ENCODE assay signal across 14 cellular contexts in genomic region chr7:16519985-16520384, GRCh38. TPM values are rescaled to one million over a fixed set of nuclear protein-coding genes. Genes with fewer than 3 reads are reported as not detected.
"Had no signal": no experiment of that assay in that cellular context is flagged by ENCODE, and none has a peak within 500 bp of the region (broad histone marks: within the 10 kb centered on the region; RNA-seq: fewer than 3 reads in every experiment).

No MANE protein-coding gene starts in this region.

RNA-seq across cellular contexts. Expression of gene LRRC72, which starts 6.6 kb away (rescaled TPM):
- total RNA-seq: activated B cell treated with CpG ODN at 0.5 μM for 24 hours; activated CD4-positive, alpha-beta memory T cell treated with anti-CD3 and anti-CD28 coated beads for 36 hours; activated CD4-positive, alpha-beta memory T cell treated with anti-CD3 and anti-CD28 coated beads, Interleukin-2, amount 10 ng/mL, durations not matched to agents 7 days and 5 days; activated CD4-positive, alpha-beta T cell treated with anti-CD3 and anti-CD28 coated beads for 36 hours; activated CD4-positive, alpha-beta T cell treated with anti-CD3 and anti-CD28 coated beads, Interleukin-2, amount 10 ng/mL, durations not matched to agents 24 days and 14 days; activated CD4-positive, alpha-beta T cell treated with anti-CD3 and anti-CD28 coated beads, Interleukin-2, amount 10 ng/mL, durations not matched to agents 7 days and 5 days; activated CD8-positive, alpha-beta memory T cell treated with anti-CD3 and anti-CD28 coated beads for 36 hours; activated CD8-positive, alpha-beta memory T cell treated with anti-CD3 and anti-CD28 coated beads, Interleukin-2, amount 10 ng/mL, durations not matched to agents 7 days and 5 days; activated CD8-positive, alpha-beta T cell treated with anti-CD3 and anti-CD28 coated beads for 36 hours; activated CD8-positive, alpha-beta T cell treated with anti-CD3 and anti-CD28 coated beads, Interleukin-2, amount 10 ng/mL, durations not matched to agents 7 days and 5 days; T-helper 1 cell treated with Interleukin-12 subunit alpha and Interleukin-12 subunit beta and Interleukin-4 antibody, amounts not matched to agents 30 ng/mL and 1 ng/mL, for 36 hours; T-helper 17 cell; T-helper 2 cell treated with Interferon-gamma antibody and Interleukin-4, amounts not matched to agents 100 ng/mL and 5 ng/mL, for 36 hours; WTC11 had no signal

RNA-seq across cellular contexts. Expression of gene SOSTDC1, which starts 54.4 kb away (rescaled TPM):
- total RNA-seq: activated B cell treated with CpG ODN at 0.5 μM for 24 hours; activated CD4-positive, alpha-beta memory T cell treated with anti-CD3 and anti-CD28 coated beads for 36 hours; activated CD4-positive, alpha-beta memory T cell treated with anti-CD3 and anti-CD28 coated beads, Interleukin-2, amount 10 ng/mL, durations not matched to agents 7 days and 5 days; activated CD4-positive, alpha-beta T cell treated with anti-CD3 and anti-CD28 coated beads for 36 hours; activated CD4-positive, alpha-beta T cell treated with anti-CD3 and anti-CD28 coated beads, Interleukin-2, amount 10 ng/mL, durations not matched to agents 24 days and 14 days; activated CD4-positive, alpha-beta T cell treated with anti-CD3 and anti-CD28 coated beads, Interleukin-2, amount 10 ng/mL, durations not matched to agents 7 days and 5 days; activated CD8-positive, alpha-beta memory T cell treated with anti-CD3 and anti-CD28 coated beads for 36 hours; activated CD8-positive, alpha-beta memory T cell treated with anti-CD3 and anti-CD28 coated beads, Interleukin-2, amount 10 ng/mL, durations not matched to agents 7 days and 5 days; activated CD8-positive, alpha-beta T cell treated with anti-CD3 and anti-CD28 coated beads for 36 hours; activated CD8-positive, alpha-beta T cell treated with anti-CD3 and anti-CD28 coated beads, Interleukin-2, amount 10 ng/mL, durations not matched to agents 7 days and 5 days; T-helper 1 cell treated with Interleukin-12 subunit alpha and Interleukin-12 subunit beta and Interleukin-4 antibody, amounts not matched to agents 30 ng/mL and 1 ng/mL, for 36 hours; T-helper 17 cell; T-helper 2 cell treated with Interferon-gamma antibody and Interleukin-4, amounts not matched to agents 100 ng/mL and 5 ng/mL, for 36 hours had no signal
